In genomic region chr19:49359851-49360845, GRCh38 we compare ENCODE assay signal across 15 cellular contexts. TPM values are rescaled to one million over a fixed set of nuclear protein-coding genes. Genes with fewer than 3 reads are reported as not detected.
A peak's percentile ranks its signal among the peaks of the same experiment; 100 is the strongest.
DNase-seq lines count a peak whose midpoint lies in the region; ATAC-seq and TF ChIP-seq lines count a peak whose summit lies in the region.
"Had no signal": no experiment of that assay in that cellular context is flagged by ENCODE, and none has a peak within 500 bp of the region (broad histone marks: within the 10 kb centered on the region; RNA-seq: fewer than 3 reads in every experiment).

No MANE protein-coding gene starts in this region.

- TF ChIP-seq EP300 in gastroesophageal sphincter (IDR thresholded peaks at IDR 0.05) = no peak

- ATAC-seq in gastroesophageal sphincter = no peak

- H3K4me3 ChIP-seq in Peyer's patch = no peak overlapping the region
- H3K4me3 ChIP-seq in gastroesophageal sphincter = no peak overlapping the region
- H3K4me3 ChIP-seq in skeletal muscle cell (ENCODE audit: low read depth, low read length) = peak overlapping the region; percentile 92

- peak overlapping the region in 3 of 4 donors; percentile 30 to 88 (median 84) for H3K27ac ChIP-seq in Peyer's patch
- peak overlapping the region in 3 of 4 donors; percentile 50 to 95 (median 93) for H3K27ac ChIP-seq in gastroesophageal sphincter

- H3K9me3 ChIP-seq in Peyer's patch (no peaks in the 10 kb centered on the region), gastroesophageal sphincter (no peaks in the 10 kb centered on the region)
- H3K9me3 ChIP-seq: Caco-2 had no signal

- no peak for TF ChIP-seq CTCF in Peyer's patch (IDR thresholded peaks at IDR 0.05)
- no peak for TF ChIP-seq CTCF in gastroesophageal sphincter (IDR thresholded peaks at IDR 0.05)

- DNase-seq in EH (ENCODE audit: low read depth) (peak; percentile 12), Peyer's patch (no peak), skeletal muscle cell (ENCODE audit: low read depth) (no peak), hippocampal formation (lab: John Stamatoyannopoulos, UW) (no peak), NCI-H1930 (lab: John Stamatoyannopoulos, UW) (no peak), posterior vena cava (ENCODE audit: low spot score) (no peak)
- no peak for DNase-seq in activated CD4-positive, CD25-positive, alpha-beta regulatory T cell (lab: John Stamatoyannopoulos, UW)
- DNase-seq: activated CD4-positive, alpha-beta T cell treated with anti-CD3 and anti-CD28 coated beads for 1 hour; activated effector memory CD4-positive, alpha-beta T cell treated with Interleukin-2 at 50 U/mL for 16 hours; Caco-2; dorsolateral prefrontal cortex; immature natural killer cell; NCI-H2029; RPMI8226 had no signal

- H3K36me3 ChIP-seq in Peyer's patch (no peaks in the 10 kb centered on the region), gastroesophageal sphincter (peaks cover 0 to 46% of the 10 kb centered on the region in 2 donors)

- no peaks in the 10 kb centered on the region for H3K27me3 ChIP-seq in Peyer's patch
- H3K27me3 ChIP-seq in gastroesophageal sphincter = no peaks in the 10 kb centered on the region

- WGBS in gastroesophageal sphincter (ENCODE audit: low coverage in 1 of 2), 2 donors = 60 to 70% methylated on average over 1 to 8 of the region's 17 CpGs

- intact Hi-C loops in posterior vena cava (cut with DNase I) = no loop called here

- peaks cover 0 to 23% (median 12%) of the 10 kb centered on the region in 4 donors for H3K4me1 ChIP-seq in Peyer's patch
- H3K4me1 ChIP-seq in gastroesophageal sphincter = peaks cover 0 to 76% (median 11%) of the 10 kb centered on the region in 3 donors

- TF ChIP-seq POLR2A in Peyer's patch (IDR thresholded peaks at IDR 0.05) (no peak), gastroesophageal sphincter (IDR thresholded peaks at IDR 0.05) (no peak)

RNA-seq across cellular contexts. Expression of gene TEAD2, which starts 2.1 kb away (rescaled TPM):
- total RNA-seq in Peyer's patch (10 to 100 TPM in 1 of 4 donors, 1 to 10 TPM in 3; 1.2 to 28.1 (median 7.9) TPM), gastroesophageal sphincter (10 to 100 TPM; 47.5 to 73.1 (median 51.1) TPM), posterior vena cava (10 to 100 TPM; 31.0 to 32.4 TPM)

RNA-seq across cellular contexts. Expression of gene DKKL1, which starts 3.5 kb away (rescaled TPM):
- not detected for total RNA-seq in Peyer's patch
- total RNA-seq in gastroesophageal sphincter = not detected
- not detected for total RNA-seq in posterior vena cava
- total RNA-seq: Caco-2 had no signal

RNA-seq across cellular contexts. Expression of gene CD37, which starts 24.9 kb away (rescaled TPM):
- total RNA-seq in Peyer's patch (100 to 1,000 TPM in 1 of 4 donors, 10 to 100 TPM in 3; 12.3 to 203 (median 48.4) TPM), gastroesophageal sphincter (10 to 100 TPM in 2 of 4 donors, 1 to 10 TPM in 2; 4.9 to 18.9 (median 9.3) TPM), posterior vena cava (10 to 100 TPM; 11.5 to 19.6 TPM)
- total RNA-seq: Caco-2 had no signal

RNA-seq across cellular contexts. Expression of gene KASH5, which starts 27.9 kb away (rescaled TPM):
- not detected for total RNA-seq in Peyer's patch
- not detected for total RNA-seq in gastroesophageal sphincter
- not detected for total RNA-seq in posterior vena cava

RNA-seq across cellular contexts. Expression of gene SLC6A16, which starts 35.2 kb away (rescaled TPM):
- total RNA-seq in Peyer's patch (1 to 10 TPM in 1 of 4 donors, under 1 TPM in 1, not detected in 2; 0.27 to 5.8 TPM), gastroesophageal sphincter (1 to 10 TPM; 1.9 to 3.7 (median 2.5) TPM), posterior vena cava (1 to 10 TPM; 1.7 to 2.6 TPM)
